In the genomic region with DNA sequence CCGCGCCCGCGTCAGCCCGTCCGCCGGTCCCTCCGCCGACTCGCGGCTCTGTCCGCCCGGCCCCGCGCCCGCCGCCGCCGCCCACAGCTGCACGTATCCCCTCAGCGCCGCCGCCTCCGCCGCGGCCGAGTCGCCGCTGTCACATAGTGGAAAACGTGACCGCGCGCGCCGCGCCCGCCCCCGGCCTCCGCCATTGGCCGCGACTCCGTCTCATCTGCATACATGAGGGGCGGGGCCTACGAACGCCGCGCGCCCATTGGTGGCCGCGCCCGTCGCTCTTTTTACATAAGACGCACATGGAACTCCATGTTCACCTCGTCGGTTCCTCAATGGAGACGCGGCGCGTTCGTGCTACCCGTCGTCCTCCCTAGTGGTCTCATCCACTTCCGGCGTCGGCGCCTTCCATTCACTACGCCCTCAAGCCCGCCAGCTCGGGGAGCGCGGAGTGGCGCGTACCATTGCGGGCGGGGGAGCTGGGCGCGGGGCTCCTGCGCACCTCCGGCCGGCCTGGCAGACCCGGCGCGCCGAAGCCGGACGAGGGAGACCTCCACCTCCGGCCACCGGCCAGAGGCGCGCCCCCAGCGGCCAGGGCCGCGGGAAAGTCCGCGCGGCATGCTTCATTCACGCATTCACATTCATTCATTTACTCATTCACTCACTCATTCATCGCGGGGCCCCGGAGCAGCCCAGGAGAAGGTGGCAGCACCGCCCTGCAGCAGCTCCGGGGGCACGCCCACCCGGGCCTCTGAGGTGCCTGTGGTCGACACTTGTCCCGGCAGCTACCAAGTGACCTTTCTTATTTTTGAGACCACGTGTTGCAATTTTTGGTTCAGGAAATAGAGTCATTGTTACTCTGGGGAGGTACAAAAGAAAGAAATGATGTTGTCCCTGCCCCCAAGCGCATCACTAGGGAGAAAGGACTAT, we compare ENCODE assay signal across 8 cellular contexts. TPM values are rescaled to one million over a fixed set of nuclear protein-coding genes. Genes with fewer than 3 reads are reported as not detected.
A peak's percentile ranks its signal among the peaks of the same experiment; 100 is the strongest.
DNase-seq lines count a peak whose midpoint lies in the region; ATAC-seq, FAIRE-seq and TF ChIP-seq lines count a peak whose summit lies in the region.

No MANE protein-coding gene starts in this region.

- H3K9me1 ChIP-seq in endothelial cell of umbilical vein (replicated peaks; ENCODE audit: control insufficient read depth, extremely low read depth, insufficient read depth, low read length) = no peaks in the 10 kb centered on the region

- no TSS peak for BruUV-seq in endothelial cell of umbilical vein (replicated peaks; lab: Mats Ljungman, UMichigan)

- peak; percentile 96 for FAIRE-seq in endothelial cell of umbilical vein (lab: Jason Lieb, UNC)

- POLR2A ChIA-PET in endothelial cell of umbilical vein (lab: Charles Lee) = no interaction called here

- H3K27me3 ChIP-seq in HUES48 (ENCODE audit: control insufficient read depth, insufficient read depth, low read length) = 0 out of 2 replicates have a peak, but pooled peaks cover 4% of the 10 kb centered on the region
- H3K27me3 ChIP-seq in NT2/D1 (ENCODE audit: insufficient read depth, insufficient read length) = peaks cover 16% of the 10 kb centered on the region
- H3K27me3 ChIP-seq in endothelial cell of umbilical vein (ENCODE audit: control insufficient read depth in 2 of 2, insufficient read depth in 2 of 2, low read length in 2 of 2) = no peaks in the 10 kb centered on the region

- dilution Hi-C loops in endothelial cell of umbilical vein (cut with MboI; ENCODE audit: extremely low pct_ligation_motif_present, low sequenced_read_pairs) = no loop called here

- H3K9me3 ChIP-seq in HUES48 (ENCODE audit: control insufficient read depth, insufficient read depth, low read length) (no peaks in the 10 kb centered on the region), NT2/D1 (ENCODE audit: insufficient read depth, low read length) (no peaks in the 10 kb centered on the region), endothelial cell of umbilical vein (replicated peaks; ENCODE audit: control insufficient read depth, insufficient read depth, low read length) (no peaks in the 10 kb centered on the region)

- peak overlapping the region; percentile 53 for H2AFZ ChIP-seq in endothelial cell of umbilical vein (ENCODE audit: low read depth, low read length)

- TF ChIP-seq CTCF in endothelial cell of umbilical vein (IDR thresholded peaks at IDR 0.05; ENCODE audit: extremely low read depth in 1 of 2, insufficient read depth in 1 of 2, low read depth in 1 of 2, low read length in 2 of 2) = peak; percentile 33 to 52

- H3K36me3 ChIP-seq in HUES48 (ENCODE audit: control insufficient read depth, insufficient read depth, low read length) = no peaks in the 10 kb centered on the region
- no peaks in the 10 kb centered on the region for H3K36me3 ChIP-seq in NT2/D1 (ENCODE audit: insufficient read depth, insufficient read length, low read length)
- H3K36me3 ChIP-seq in endothelial cell of umbilical vein (ENCODE audit: control insufficient read depth in 2 of 2, extremely low read depth in 1 of 2, insufficient read depth in 2 of 2, low read length in 2 of 2) = no peaks in the 10 kb centered on the region

- peak overlapping the region; percentile 86 for H3K4me3 ChIP-seq in HUES48 (ENCODE audit: low read depth, low read length)
- peak overlapping the region; percentile 89 for H3K4me3 ChIP-seq in NT2/D1 (ENCODE audit: insufficient read length, low read depth)
- H3K4me3 ChIP-seq in endothelial cell of umbilical vein (replicated peaks in 1 of 3; ENCODE audit: insufficient read depth in 1 of 3, low read depth in 1 of 3, low read length in 3 of 3) = peak overlapping the region; percentile 22 to 79 (median 48)

- ATAC-seq in GM21390 (IDR thresholded peaks at IDR 0.05; ENCODE audit: unreplicated experiment) = peak; percentile 91

- no peak for TF ChIP-seq POLR2A in endothelial cell of umbilical vein (IDR thresholded peaks at IDR 0.05; ENCODE audit: low read depth, low read length)

- peak overlapping the region; percentile 78; the same call in 1 of the 2 replicates for H3K9ac ChIP-seq in HUES48 (ENCODE audit: low read depth, low read length)
- H3K9ac ChIP-seq in NT2/D1 (ENCODE audit: insufficient read length, low read depth) = peak overlapping the region; percentile 89
- peak overlapping the region; percentile 78 for H3K9ac ChIP-seq in endothelial cell of umbilical vein (replicated peaks; ENCODE audit: extremely low read depth, insufficient read depth, low read length)

- DNase-seq in D341Med (ENCODE audit: low spot score) = peak; percentile 95
- DNase-seq in NT2/D1 (ENCODE audit: low read depth, low spot score) = peak; percentile 99
- DNase-seq in activated CD8-positive, alpha-beta memory T cell treated with anti-CD3 and anti-CD28 coated beads, Interleukin-2, amount 50 U/mL, for 4 hours = peak; percentile 98
- DNase-seq in endothelial cell of umbilical vein (ENCODE audit: low read depth, low spot score) = peak; percentile 99
- peak; percentile 93 for DNase-seq in middle frontal gyrus (ENCODE audit: extremely low spot score, low spot score)
- DNase-seq in stimulated activated CD8-positive, alpha-beta memory T cell treated with anti-CD3 and anti-CD28 coated beads, Interleukin-2, amount 100 ng/mL, for 48 hours (ENCODE audit: low read depth in 2 of 2) = peak; percentile 96 to 97

- H4K20me1 ChIP-seq in endothelial cell of umbilical vein (replicated peaks; ENCODE audit: control insufficient read depth, extremely low read depth, insufficient read depth, low read length) = no peaks in the 10 kb centered on the region

- H3K4me2 ChIP-seq in endothelial cell of umbilical vein (ENCODE audit: insufficient read depth, low read length) = peak overlapping the region; percentile 71

- no peaks in the 10 kb centered on the region for H3K79me2 ChIP-seq in endothelial cell of umbilical vein (ENCODE audit: control insufficient read depth, insufficient read depth, low read length)

- intact Hi-C loops in endothelial cell of umbilical vein (cut with micrococcal nuclease) = loop anchor here (1.0 kb wide), 2 partner anchors 26 to 31 kb away; a partner anchor contains a TSS

- CTCF ChIA-PET in endothelial cell of umbilical vein (lab: Charles Lee) = interaction anchor here (1.2 to 6.4 kb wide), 5 partner anchors 16 to 68 kb away, joined by 3 to 39 read pairs (median 4); no protein-coding TSS in a partner anchor

- peak overlapping the region; percentile 80 for H3K27ac ChIP-seq in HUES48 (ENCODE audit: low read depth, low read length)
- H3K27ac ChIP-seq in endothelial cell of umbilical vein (ENCODE audit: insufficient read depth, low read depth, low read length) = peak overlapping the region; percentile 56

- H3K4me1 ChIP-seq in HUES48 (ENCODE audit: control insufficient read depth, insufficient read depth, low read length) (peaks cover 29% of the 10 kb centered on the region), NT2/D1 (ENCODE audit: insufficient read depth, insufficient read length) (peaks cover 31% of the 10 kb centered on the region), endothelial cell of umbilical vein (ENCODE audit: control insufficient read depth, extremely low read depth, insufficient read depth, low read length) (peaks cover 14% of the 10 kb centered on the region)

TF ChIP-seq in endothelial cell of umbilical vein, 7 proteins besides CTCF, POLR2A, EP300 and RAD21:
- TF ChIP-seq, protein P1, sequence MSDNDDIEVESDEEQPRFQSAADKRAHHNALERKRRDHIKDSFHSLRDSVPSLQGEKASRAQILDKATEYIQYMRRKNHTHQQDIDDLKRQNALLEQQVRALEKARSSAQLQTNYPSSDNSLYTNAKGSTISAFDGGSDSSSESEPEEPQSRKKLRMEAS (IDR thresholded peaks at IDR 0.05; ENCODE audit: insufficient read depth, insufficient read length) = peak; percentile 77
- TF ChIP-seq GATA2 (IDR thresholded peaks at IDR 0.05; ENCODE audit: insufficient read depth, insufficient read length, low read depth, low read length) = no peak
- TF ChIP-seq FOS (IDR thresholded peaks at IDR 0.05; ENCODE audit: borderline replicate concordance, insufficient read depth, low read length) = no peak
- TF ChIP-seq EZH2 (IDR thresholded peaks at IDR 0.05; ENCODE audit: borderline replicate concordance, low read depth, low read length, severe bottlenecking) = no peak
- TF ChIP-seq MYC (IDR thresholded peaks at IDR 0.05; ENCODE audit: low read depth, low read length) = no peak
- peak; percentile 78 for TF ChIP-seq POLR2AphosphoS5 (IDR thresholded peaks at IDR 0.05; ENCODE audit: insufficient read depth, low read depth, low read length)
- no peak for TF ChIP-seq JUN (IDR thresholded peaks at IDR 0.05; ENCODE audit: borderline replicate concordance, insufficient read depth, insufficient read length, low read depth)

RNA-seq across cellular contexts. Expression of a gene that starts 0.5 kb away (rescaled TPM):
- total RNA-seq in endothelial cell of umbilical vein = 3.3 and 3.8 TPM in 2 replicates
- polyA plus RNA-seq in endothelial cell of umbilical vein = 0.60 and 0.86 TPM in 2 replicates
- 0.86 and 1.1 TPM in 2 replicates for polyA plus RNA-seq in endothelial cell of umbilical vein (2011; cell fraction: cytosol; rRNA removed)
- polyA plus RNA-seq in endothelial cell of umbilical vein (2011; cell fraction: nucleus; rRNA removed) = 3.4 and 4.6 TPM in 2 replicates
- polyA plus RNA-seq in endothelial cell of umbilical vein (2012) = 1.3 and 1.7 TPM in 2 replicates
- polyA minus RNA-seq in endothelial cell of umbilical vein = 3.9 and 5.3 TPM in 2 replicates
- polyA minus RNA-seq in endothelial cell of umbilical vein (2011; cell fraction: cytosol; rRNA and poly(A)+ RNA removed) = 3.7 TPM
- polyA minus RNA-seq in endothelial cell of umbilical vein (2011; cell fraction: nucleus; rRNA and poly(A)+ RNA removed) = 5.0 and 5.8 TPM in 2 replicates

RNA-seq across cellular contexts. Expression of a gene that starts 31.4 kb away (rescaled TPM):
- total RNA-seq in endothelial cell of umbilical vein = 15.0 and 15.9 TPM in 2 replicates
- polyA plus RNA-seq in endothelial cell of umbilical vein = 2.1 and 3.4 TPM in 2 replicates
- polyA plus RNA-seq in endothelial cell of umbilical vein (2011; cell fraction: cytosol; rRNA removed) = 5.9 and 7.1 TPM in 2 replicates
- polyA plus RNA-seq in endothelial cell of umbilical vein (2011; cell fraction: nucleus; rRNA removed) = 7.8 and 9.8 TPM in 2 replicates
- polyA plus RNA-seq in endothelial cell of umbilical vein (2012) = 11.9 and 12.9 TPM in 2 replicates
- polyA minus RNA-seq in endothelial cell of umbilical vein = 4.5 and 7.2 TPM in 2 replicates
- polyA minus RNA-seq in endothelial cell of umbilical vein (2011; cell fraction: cytosol; rRNA and poly(A)+ RNA removed) = 3.9 TPM
- 4.9 and 5.8 TPM in 2 replicates for polyA minus RNA-seq in endothelial cell of umbilical vein (2011; cell fraction: nucleus; rRNA and poly(A)+ RNA removed)

RNA-seq across cellular contexts. Expression of a gene that starts 49.1 kb away (rescaled TPM):
- 5.1 and 5.4 TPM in 2 replicates for total RNA-seq in endothelial cell of umbilical vein
- polyA plus RNA-seq in endothelial cell of umbilical vein = 2.2 and 4.3 TPM in 2 replicates
- polyA plus RNA-seq in endothelial cell of umbilical vein (2011; cell fraction: cytosol; rRNA removed) = 1.9 and 2.1 TPM in 2 replicates
- polyA plus RNA-seq in endothelial cell of umbilical vein (2011; cell fraction: nucleus; rRNA removed) = 2.3 and 2.8 TPM in 2 replicates
- polyA plus RNA-seq in endothelial cell of umbilical vein (2012) = 0.98 and 1.0 TPM in 2 replicates
- 0.51 and 2.0 TPM in 2 replicates for polyA minus RNA-seq in endothelial cell of umbilical vein
- polyA minus RNA-seq in endothelial cell of umbilical vein (2011; cell fraction: cytosol; rRNA and poly(A)+ RNA removed) = 2.3 TPM
- 0.87 TPM in 1 of 2 replicates, not detected in the other for polyA minus RNA-seq in endothelial cell of umbilical vein (2011; cell fraction: nucleus; rRNA and poly(A)+ RNA removed)

Comparison
In these comparisons a context has a peak if more than half of its experiments do, and no peak if none do; other contexts are left out.
1. Peak in every context shown above with its lines: DNase-seq, ATAC-seq, H3K4me3 ChIP-seq and H3K27ac ChIP-seq.